In the genomic region with DNA sequence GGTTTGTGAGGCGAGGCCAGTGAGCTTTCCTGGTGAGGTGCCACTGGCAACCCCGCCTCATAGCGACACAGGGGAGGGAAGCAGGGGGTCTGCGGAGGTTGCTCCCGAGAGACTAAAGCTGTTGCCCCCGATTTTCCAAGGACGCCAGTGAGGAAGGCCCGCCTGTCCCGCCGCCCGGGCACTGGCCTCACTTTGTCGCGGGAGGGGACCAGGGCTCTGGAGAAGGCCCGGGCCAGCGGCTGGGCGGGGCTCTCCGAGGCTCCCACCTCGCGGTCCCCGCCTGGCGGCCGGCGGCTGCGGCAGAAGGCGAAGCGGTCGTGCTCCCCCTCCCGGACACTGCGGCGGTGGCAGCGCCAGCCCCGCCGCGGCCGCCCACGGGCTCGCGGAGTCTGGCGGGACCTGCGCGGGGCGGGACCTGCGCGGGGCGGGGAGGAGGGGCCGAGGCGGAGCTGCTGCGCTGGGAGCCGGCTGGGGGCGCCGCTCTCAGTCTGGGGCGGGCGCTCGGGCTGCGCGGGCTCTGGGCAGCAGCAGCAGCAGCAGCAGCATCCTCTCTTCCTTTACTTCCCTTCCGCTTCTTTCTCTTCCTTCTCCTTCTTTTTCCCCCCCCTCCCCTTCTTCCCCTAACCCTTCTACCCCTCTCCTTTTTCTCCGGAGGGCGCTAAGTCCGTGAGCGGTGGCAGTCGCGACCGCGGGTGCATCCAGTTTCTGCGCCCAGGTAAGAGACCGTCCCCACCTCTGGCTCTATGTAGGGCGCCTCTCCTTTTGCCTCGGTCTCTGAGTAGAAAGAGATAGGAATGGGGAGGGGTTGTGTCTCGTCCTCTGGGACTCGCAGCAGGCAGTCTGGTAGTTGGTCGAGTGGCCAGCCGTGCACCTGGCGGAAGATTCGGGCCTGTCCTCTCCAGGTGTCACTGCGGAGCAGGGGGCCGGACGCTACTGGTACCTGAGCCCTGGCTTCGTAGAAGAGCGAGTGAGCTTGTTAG, we compare ENCODE assay signal across 8 cellular contexts. TPM values are rescaled to one million over a fixed set of nuclear protein-coding genes. Genes with fewer than 3 reads are reported as not detected.
DNase-seq lines count a peak whose midpoint lies in the region; ATAC-seq, FAIRE-seq and TF ChIP-seq lines count a peak whose summit lies in the region.

A gene with protein sequence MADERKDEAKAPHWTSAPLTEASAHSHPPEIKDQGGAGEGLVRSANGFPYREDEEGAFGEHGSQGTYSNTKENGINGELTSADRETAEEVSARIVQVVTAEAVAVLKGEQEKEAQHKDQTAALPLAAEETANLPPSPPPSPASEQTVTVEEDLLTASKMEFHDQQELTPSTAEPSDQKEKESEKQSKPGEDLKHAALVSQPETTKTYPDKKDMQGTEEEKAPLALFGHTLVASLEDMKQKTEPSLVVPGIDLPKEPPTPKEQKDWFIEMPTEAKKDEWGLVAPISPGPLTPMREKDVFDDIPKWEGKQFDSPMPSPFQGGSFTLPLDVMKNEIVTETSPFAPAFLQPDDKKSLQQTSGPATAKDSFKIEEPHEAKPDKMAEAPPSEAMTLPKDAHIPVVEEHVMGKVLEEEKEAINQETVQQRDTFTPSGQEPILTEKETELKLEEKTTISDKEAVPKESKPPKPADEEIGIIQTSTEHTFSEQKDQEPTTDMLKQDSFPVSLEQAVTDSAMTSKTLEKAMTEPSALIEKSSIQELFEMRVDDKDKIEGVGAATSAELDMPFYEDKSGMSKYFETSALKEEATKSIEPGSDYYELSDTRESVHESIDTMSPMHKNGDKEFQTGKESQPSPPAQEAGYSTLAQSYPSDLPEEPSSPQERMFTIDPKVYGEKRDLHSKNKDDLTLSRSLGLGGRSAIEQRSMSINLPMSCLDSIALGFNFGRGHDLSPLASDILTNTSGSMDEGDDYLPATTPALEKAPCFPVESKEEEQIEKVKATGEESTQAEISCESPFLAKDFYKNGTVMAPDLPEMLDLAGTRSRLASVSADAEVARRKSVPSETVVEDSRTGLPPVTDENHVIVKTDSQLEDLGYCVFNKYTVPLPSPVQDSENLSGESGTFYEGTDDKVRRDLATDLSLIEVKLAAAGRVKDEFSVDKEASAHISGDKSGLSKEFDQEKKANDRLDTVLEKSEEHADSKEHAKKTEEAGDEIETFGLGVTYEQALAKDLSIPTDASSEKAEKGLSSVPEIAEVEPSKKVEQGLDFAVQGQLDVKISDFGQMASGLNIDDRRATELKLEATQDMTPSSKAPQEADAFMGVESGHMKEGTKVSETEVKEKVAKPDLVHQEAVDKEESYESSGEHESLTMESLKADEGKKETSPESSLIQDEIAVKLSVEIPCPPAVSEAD (N-terminal part only) (plus strand): TSS at position 486 of the 980 bp plus-strand sequence. CDS start 229,124 bp downstream, outside the sequence.

- H3K9me3 ChIP-seq in ascending aorta = no peaks in the 10 kb centered on the region
- no peaks in the 10 kb centered on the region for H3K9me3 ChIP-seq in right atrium auricular region
- H3K9me3 ChIP-seq in aorta (ENCODE audit: control insufficient read depth, low read length) = no peaks in the 10 kb centered on the region

- ATAC-seq in HG02840 (IDR thresholded peaks at IDR 0.05; ENCODE audit: low FRiP score, unreplicated experiment) (peak; percentile 94), aorta (ENCODE audit: low FRiP score) (peak; percentile 96)

- H3K27ac ChIP-seq in ascending aorta = peak within 1 kb of the TSS; percentile 61 to 70
- H3K27ac ChIP-seq in right atrium auricular region = peak within 1 kb of the TSS in 1 of 2 donors; percentile 49
- H3K27ac ChIP-seq in aorta (ENCODE audit: low read depth in 1 of 2, low read length in 2 of 2) = peak within 1 kb of the TSS; percentile 30 to 70

- intact Hi-C loops in ascending aorta (cut with DNase I) (loop anchor here (1.0 to 5.0 kb wide), 9 partner anchors 38 to 808 kb away; partner anchors contain the start of gene KANSL1L), aorta (cut with DNase I) (loop anchor here (1.0 to 2.0 kb wide), 2 partner anchors 89 to 134 kb away; no protein-coding TSS in a partner anchor)

- DNase-seq in GM12891 (ENCODE audit: insufficient read length, low spot score) (peak; percentile 76), NCI-H1417 (lab: John Stamatoyannopoulos, UW) (peak; percentile 68 to 91 (median 89)), T-helper 1 cell (peak; percentile 11 to 60 (median 18)), ascending aorta (ENCODE audit: low spot score in 2 of 2) (peak; percentile 32 to 92), right atrium auricular region (ENCODE audit: low spot score) (peak; percentile 73), pulmonary artery endothelial cell (ENCODE audit: low read depth, low spot score) (peak; percentile 39), aorta (peak; percentile 90 to 96)

- H3K4me3 ChIP-seq in ascending aorta = peak within 1 kb of the TSS; percentile 61 to 74
- H3K4me3 ChIP-seq in right atrium auricular region = peak within 1 kb of the TSS; percentile 45 to 62
- peak within 1 kb of the TSS; percentile 50 to 81 for H3K4me3 ChIP-seq in aorta (ENCODE audit: low read length in 2 of 2)

- TF ChIP-seq POLR2A in GM12891 (IDR thresholded peaks at IDR 0.05; ENCODE audit: low read depth, low read length) = no peak

- no peaks in the 10 kb centered on the region for H3K36me3 ChIP-seq in ascending aorta
- H3K36me3 ChIP-seq in right atrium auricular region = no peaks in the 10 kb centered on the region
- no peaks in the 10 kb centered on the region for H3K36me3 ChIP-seq in aorta (ENCODE audit: control insufficient read depth in 1 of 2, insufficient read depth in 2 of 2, low read length in 1 of 2)

- H3K4me1 ChIP-seq in ascending aorta = peaks cover 0 to 8% of the 10 kb centered on the region in 2 donors
- H3K4me1 ChIP-seq in right atrium auricular region = peaks cover 0 to 11% of the 10 kb centered on the region in 2 donors
- no peaks in the 10 kb centered on the region for H3K4me1 ChIP-seq in aorta (ENCODE audit: control insufficient read depth in 1 of 2, insufficient read depth in 2 of 2, low read length in 2 of 2)

- TF ChIP-seq CTCF in ascending aorta (IDR thresholded peaks at IDR 0.05) (peak; percentile 76 to 99 (median 78)), right atrium auricular region (IDR thresholded peaks at IDR 0.05) (peak; percentile 84 to 94)

- H3K27me3 ChIP-seq in ascending aorta (no peaks in the 10 kb centered on the region), right atrium auricular region (no peaks in the 10 kb centered on the region), aorta (ENCODE audit: control insufficient read depth in 1 of 2, insufficient read depth in 2 of 2, low read length in 1 of 2) (no peaks in the 10 kb centered on the region)

- 1 to 2% methylated on average over 48 to 80 of the region's 80 CpGs for WGBS in aorta, 2 donors

- FAIRE-seq in GM12891 (lab: Jason Lieb, UNC) = no peak

TF ChIP-seq in GM12891, 5 proteins besides CTCF, POLR2A, EP300 and RAD21:
- no peak for TF ChIP-seq TAF1 (IDR thresholded peaks at IDR 0.05; ENCODE audit: low read depth, low read length)
- TF ChIP-seq PAX5 (IDR thresholded peaks at IDR 0.05; ENCODE audit: insufficient read depth, low read length, severe bottlenecking) = no peak
- no peak for TF ChIP-seq POU2F2 (IDR thresholded peaks at IDR 0.05; ENCODE audit: low read depth, low read length)
- TF ChIP-seq SPI1 (IDR thresholded peaks at IDR 0.05; ENCODE audit: low read depth, low read length) = no peak
- no peak for TF ChIP-seq POLR2AphosphoS5 (IDR thresholded peaks at IDR 0.05; ENCODE audit: low read depth, low read length)
TF ChIP-seq in GM12891: peak in this region for 0.

RNA-seq across cellular contexts. Expression of the gene that starts here (rescaled TPM):
- polyA plus RNA-seq in GM12891 (2012; ENCODE audit: low read depth, missing spikeins) = 0.09 TPM
- total RNA-seq in ascending aorta = 57.6 TPM
- total RNA-seq in right atrium auricular region = 1 to 10 TPM; 6.5 to 6.7 TPM
- total RNA-seq in pulmonary artery endothelial cell = 14.5 and 24.9 TPM in 2 replicates
- total RNA-seq in aorta = 10 to 100 TPM; 19.6 to 59.7 TPM
- polyA plus RNA-seq in aorta = 10 to 100 TPM; 15.3 to 21.0 TPM

Comparison
In these comparisons a context has a peak if more than half of its experiments do, and no peak if none do; other contexts are left out.
1. DNase-seq: peak in every context shown above with its lines; median percentile 93 in aorta; 89 in NCI-H1417; 76 in GM12891; 73 in right atrium auricular region; 62 in ascending aorta; 39 in pulmonary artery endothelial cell; 18 in T-helper 1 cell.